Comparison of ENCODE assay signal across 8 cellular contexts in genomic region chr3:165642761-165643432, GRCh38.
DNase-seq lines count a peak whose midpoint lies in the region; ATAC-seq, FAIRE-seq and TF ChIP-seq lines count a peak whose summit lies in the region.

No MANE protein-coding gene starts in this region.

- TF ChIP-seq CTCF in fibroblast of mammary gland (conservative IDR thresholded peaks at IDR 0.05; ENCODE audit: control insufficient read depth, insufficient read depth, low read depth, low read length) (no peak), retinal pigment epithelial cell (conservative IDR thresholded peaks at IDR 0.05; ENCODE audit: low read depth, low read length) (no peak)

- no peak for FAIRE-seq in GM12891 (lab: Jason Lieb, UNC)

- no peak for ATAC-seq in GM19351 (IDR thresholded peaks at IDR 0.05; ENCODE audit: unreplicated experiment)

- TF ChIP-seq POLR2A in GM12891 (IDR thresholded peaks at IDR 0.05; ENCODE audit: low read depth, low read length), result no peak

- H3K4me3 ChIP-seq in fibroblast of mammary gland (ENCODE audit: control insufficient read depth, low read depth, low read length), result no peak overlapping the region
- peak overlapping the region; percentile 9 for H3K4me3 ChIP-seq in retinal pigment epithelial cell (ENCODE audit: low read length)

- DNase-seq in HCEC 1CT, result peak; percentile 97
- peak; percentile 98 for DNase-seq in RKO (ENCODE audit: low spot score)
- DNase-seq in fibroblast of mammary gland (ENCODE audit: low read depth), result peak; percentile 97
- DNase-seq in retinal pigment epithelial cell (ENCODE audit: low read depth), result peak; percentile 97
- DNase-seq in NCI-H2171 (lab: John Stamatoyannopoulos, UW), result no peak
- DNase-seq in GM12891 (ENCODE audit: insufficient read length, low spot score), result no peak
- DNase-seq in stimulated activated CD4-positive, alpha-beta T cell treated with anti-CD3 and anti-CD28 coated beads, Interleukin-12 subunit alpha, Interleukin-12 subunit beta, amount 100 ng/mL, for 4 hours, result no peak

TF ChIP-seq in GM12891, 5 proteins besides CTCF, POLR2A, EP300 and RAD21:
- TF ChIP-seq POU2F2 (IDR thresholded peaks at IDR 0.05; ENCODE audit: low read depth, low read length) (no peak), POLR2AphosphoS5 (IDR thresholded peaks at IDR 0.05; ENCODE audit: low read depth, low read length) (no peak), TAF1 (IDR thresholded peaks at IDR 0.05; ENCODE audit: low read depth, low read length) (no peak), SPI1 (IDR thresholded peaks at IDR 0.05; ENCODE audit: low read depth, low read length) (no peak), PAX5 (IDR thresholded peaks at IDR 0.05; ENCODE audit: insufficient read depth, low read length, severe bottlenecking) (no peak)
TF ChIP-seq in GM12891: peak in this region for 0.

Comparison
In these comparisons a context has a peak if more than half of its experiments do, and no peak if none do; other contexts are left out.
1. DNase-seq: peak in HCEC 1CT (single experiment), RKO (single experiment), fibroblast of mammary gland (single experiment) and retinal pigment epithelial cell (single experiment); none in NCI-H2171 (single experiment), GM12891 (single experiment) and stimulated activated CD4-positive, alpha-beta T cell treated with anti-CD3 and anti-CD28 coated beads, Interleukin-12 subunit alpha, Interleukin-12 subunit beta, amount 100 ng/mL, for 4 hours (single experiment).